In genomic region chr4:177427097-177427665, GRCh38 we compare ENCODE assay signal across 1 cellular context.
TF ChIP-seq lines count a peak whose summit lies in the region.

No MANE protein-coding gene starts in this region.

TF ChIP-seq in IMR-90, 13 proteins besides CTCF, POLR2A, EP300 and RAD21:
- TF ChIP-seq MXI1 (IDR thresholded peaks at IDR 0.05; ENCODE audit: borderline replicate concordance, low read depth, low read length) = no peak
- TF ChIP-seq CHD1 (IDR thresholded peaks at IDR 0.05; ENCODE audit: low read depth, low read length) = no peak
- TF ChIP-seq CEBPB (IDR thresholded peaks at IDR 0.05; ENCODE audit: low read depth, low read length) = no peak
- peak; percentile 51; the same call in 1 of the 2 replicates for TF ChIP-seq NFE2L2 (IDR thresholded peaks at IDR 0.05; ENCODE audit: low read depth, low read length)
TF ChIP-seq in IMR-90: peak in this region for 1.
